8 cellular contexts compared by ENCODE assay signal in genomic region chr5:157266286-157267007, GRCh38. TPM values are rescaled to one million over a fixed set of nuclear protein-coding genes. Genes with fewer than 3 reads are reported as not detected.
DNase-seq lines count a peak whose midpoint lies in the region; ATAC-seq and TF ChIP-seq lines count a peak whose summit lies in the region.

No MANE protein-coding gene starts in this region.

- TF ChIP-seq CTCF in HFFc6 (IDR thresholded peaks at IDR 0.05) (peak; percentile 30; the same call in 1 of the 2 replicates), heart right ventricle (IDR thresholded peaks at IDR 0.05) (no peak), retinal pigment epithelial cell (conservative IDR thresholded peaks at IDR 0.05; ENCODE audit: low read depth, low read length) (no peak)

- peak; percentile 10 for DNase-seq in NCI-H1694 (lab: John Stamatoyannopoulos, UW)
- DNase-seq in NCI-H1694 treated with DMSO at 0.1 percent for 48 hours (lab: John Stamatoyannopoulos, UW) = no peak
- DNase-seq in HFFc6 = no peak
- DNase-seq in NCI-H1092 treated with DMSO at 0.1 percent for 48 hours (lab: John Stamatoyannopoulos, UW) = peak; percentile 32
- peak; percentile 53 for DNase-seq in activated naive CD4-positive, alpha-beta T cell treated with anti-CD3 and anti-CD28 coated beads for 36 hours
- DNase-seq in heart right ventricle = peak in 1 of 2 donors; percentile 31
- no peak for DNase-seq in retinal pigment epithelial cell (ENCODE audit: low read depth)
- no peak for DNase-seq in HK-2 (ENCODE audit: unreplicated experiment)

- H3K36me3 Mint-ChIP-seq in HFFc6 (ENCODE audit: low read depth) = no peaks in the 10 kb centered on the region
- H3K36me3 Mint-ChIP-seq in activated naive CD4-positive, alpha-beta T cell treated with anti-CD3 and anti-CD28 coated beads for 36 hours (ENCODE audit: low read depth) = peaks cover 45% of the 10 kb centered on the region

- no peaks in the 10 kb centered on the region for H3K9me3 ChIP-seq in heart right ventricle

- H3K4me3 ChIP-seq in heart right ventricle (peak overlapping the region; percentile 16 to 82 (median 68)), retinal pigment epithelial cell (ENCODE audit: low read length) (peak overlapping the region; percentile 76)

- peak overlapping the region; percentile 75 for H3K4me3 Mint-ChIP-seq in HFFc6
- peak overlapping the region; percentile 93 for H3K4me3 Mint-ChIP-seq in activated naive CD4-positive, alpha-beta T cell treated with anti-CD3 and anti-CD28 coated beads for 36 hours

- H3K27me3 Mint-ChIP-seq in HFFc6 (ENCODE audit: insufficient read depth) = peaks cover 10% of the 10 kb centered on the region
- H3K27me3 Mint-ChIP-seq in activated naive CD4-positive, alpha-beta T cell treated with anti-CD3 and anti-CD28 coated beads for 36 hours (ENCODE audit: low read depth) = no peaks in the 10 kb centered on the region

- H3K27ac Mint-ChIP-seq in HFFc6 = no peak overlapping the region
- peak overlapping the region; percentile 90 for H3K27ac Mint-ChIP-seq in activated naive CD4-positive, alpha-beta T cell treated with anti-CD3 and anti-CD28 coated beads for 36 hours

- no peaks in the 10 kb centered on the region for H3K4me1 Mint-ChIP-seq in HFFc6 (ENCODE audit: low read depth)
- H3K4me1 Mint-ChIP-seq in activated naive CD4-positive, alpha-beta T cell treated with anti-CD3 and anti-CD28 coated beads for 36 hours (ENCODE audit: low read depth) = peaks cover 65% of the 10 kb centered on the region

- H3K9me3 Mint-ChIP-seq in HFFc6 = no peaks in the 10 kb centered on the region
- no peaks in the 10 kb centered on the region for H3K9me3 Mint-ChIP-seq in activated naive CD4-positive, alpha-beta T cell treated with anti-CD3 and anti-CD28 coated beads for 36 hours

- ATAC-seq in heart right ventricle = peak in 7 of 8 donors; percentile 15 to 64 (median 31)

- peaks cover 0 to 6% (median 0%) of the 10 kb centered on the region in 7 donors for H3K27me3 ChIP-seq in heart right ventricle

- CTCF ChIA-PET in activated naive CD4-positive, alpha-beta T cell treated with anti-CD3 and anti-CD28 coated beads for 36 hours (lab: Charles Lee) = interaction anchor here (0.6 to 2.4 kb wide), 4 partner anchors 13 to 174 kb away, joined by 5 to 18 read pairs (median 8); no protein-coding TSS in a partner anchor

- H3K27ac ChIP-seq in heart right ventricle = peak overlapping the region; percentile 43 to 90 (median 74)

- intact Hi-C loops in activated naive CD4-positive, alpha-beta T cell treated with anti-CD3 and anti-CD28 coated beads for 36 hours (cut with micrococcal nuclease) = loop anchor here (1.0 to 2.0 kb wide), 2 partner anchors 14 to 46 kb away; no protein-coding TSS in a partner anchor
- intact Hi-C loops in heart right ventricle (cut with DNase I) = loop anchor here in 3 of 10 donors (5.0 kb wide), 2 partner anchors 36 to 46 kb away; no protein-coding TSS in a partner anchor

- WGBS in heart right ventricle, 2 donors = 3 to 4% methylated on average over 56 to 62 of the region's 62 CpGs

- H3K4me1 ChIP-seq in heart right ventricle = peaks cover 0 to 68% (median 20%) of the 10 kb centered on the region in 9 donors

- no peaks in the 10 kb centered on the region for H3K36me3 ChIP-seq in heart right ventricle

RNA-seq across cellular contexts. Expression of gene CYFIP2, which starts 0.5 kb away (rescaled TPM):
- 10 to 100 TPM in 3 of 6 experiments, 1 to 10 TPM in 3; 7.1 to 20.0 (median 9.7) TPM for total RNA-seq in HFFc6 (2021; fragmentation: NEBNext Ultra II Directional; extraction: Animal tissue kit (Norgen Biotek cat#: 25700))
- total RNA-seq in activated naive CD4-positive, alpha-beta T cell treated with anti-CD3 and anti-CD28 coated beads for 36 hours = 100 to 1,000 TPM; 490 to 492 TPM
- 10 to 100 TPM; 20.3 to 50.8 (median 34.4) TPM for total RNA-seq in heart right ventricle
- polyA plus RNA-seq in heart right ventricle = 10 to 100 TPM; 23.5 to 28.5 TPM

Comparison
In these comparisons a context has a peak if more than half of its experiments do, and no peak if none do; other contexts are left out.
1. DNase-seq: peak in NCI-H1694 (single experiment), NCI-H1092 treated with DMSO at 0.1 percent for 48 hours (single experiment) and activated naive CD4-positive, alpha-beta T cell treated with anti-CD3 and anti-CD28 coated beads for 36 hours (single experiment); none in NCI-H1694 treated with DMSO at 0.1 percent for 48 hours (single experiment), HFFc6 (single experiment), retinal pigment epithelial cell (single experiment) and HK-2 (single experiment).
2. RNA of gene CYFIP2, which starts 0.5 kb away (total RNA-seq): 490 to 492 TPM in activated naive CD4-positive, alpha-beta T cell treated with anti-CD3 and anti-CD28 coated beads for 36 hours; 20.3 to 50.8 TPM in heart right ventricle and 7.1 to 20.0 TPM in HFFc6; every median in the first group is over 4 times any median in the second.